1 cellular context compared by ENCODE assay signal in the genomic region with DNA sequence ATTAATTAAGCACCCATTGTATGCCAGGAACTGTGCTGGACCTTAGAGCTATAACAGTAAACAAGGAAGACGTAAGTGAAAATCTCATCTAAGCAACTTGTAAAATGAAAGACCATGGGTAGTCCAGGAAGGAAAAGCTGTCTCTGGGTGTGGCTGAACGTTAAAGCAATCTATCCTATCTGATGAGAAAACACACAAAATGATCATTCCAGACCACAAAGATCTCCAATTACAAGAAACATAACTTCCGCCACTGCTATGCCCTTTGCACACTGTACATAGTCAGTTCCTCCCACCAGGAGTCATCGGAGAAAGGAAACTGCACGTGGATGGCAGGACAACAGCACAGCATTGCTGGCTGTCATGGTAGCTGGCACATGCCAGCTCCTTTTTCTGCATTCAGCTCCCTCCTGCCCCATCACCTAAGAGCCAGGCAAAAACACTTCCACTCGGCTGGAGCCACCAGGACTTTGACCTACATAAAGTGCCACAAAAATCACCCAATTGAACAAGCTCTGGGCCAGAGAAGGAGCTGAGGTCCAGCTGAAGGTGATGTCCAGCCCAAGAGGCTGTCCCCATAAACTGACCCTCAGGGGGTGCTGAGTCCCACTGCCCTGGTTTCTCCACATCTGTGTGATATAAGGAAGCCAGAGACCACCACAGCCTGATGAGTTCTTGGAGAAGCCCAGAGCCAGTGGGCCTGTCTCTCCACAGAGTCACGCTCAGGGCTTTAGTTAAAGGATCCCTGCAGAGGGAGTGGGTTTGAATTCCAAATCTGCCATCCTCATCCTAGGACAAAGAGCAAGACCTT.
TF ChIP-seq lines count a peak whose summit lies in the region.

No MANE protein-coding gene starts in this region.

TF ChIP-seq in HepG2, 621 proteins besides CTCF, POLR2A, EP300 and RAD21 (continued from another document and continues in another):
- TF ChIP-seq, protein P1, sequence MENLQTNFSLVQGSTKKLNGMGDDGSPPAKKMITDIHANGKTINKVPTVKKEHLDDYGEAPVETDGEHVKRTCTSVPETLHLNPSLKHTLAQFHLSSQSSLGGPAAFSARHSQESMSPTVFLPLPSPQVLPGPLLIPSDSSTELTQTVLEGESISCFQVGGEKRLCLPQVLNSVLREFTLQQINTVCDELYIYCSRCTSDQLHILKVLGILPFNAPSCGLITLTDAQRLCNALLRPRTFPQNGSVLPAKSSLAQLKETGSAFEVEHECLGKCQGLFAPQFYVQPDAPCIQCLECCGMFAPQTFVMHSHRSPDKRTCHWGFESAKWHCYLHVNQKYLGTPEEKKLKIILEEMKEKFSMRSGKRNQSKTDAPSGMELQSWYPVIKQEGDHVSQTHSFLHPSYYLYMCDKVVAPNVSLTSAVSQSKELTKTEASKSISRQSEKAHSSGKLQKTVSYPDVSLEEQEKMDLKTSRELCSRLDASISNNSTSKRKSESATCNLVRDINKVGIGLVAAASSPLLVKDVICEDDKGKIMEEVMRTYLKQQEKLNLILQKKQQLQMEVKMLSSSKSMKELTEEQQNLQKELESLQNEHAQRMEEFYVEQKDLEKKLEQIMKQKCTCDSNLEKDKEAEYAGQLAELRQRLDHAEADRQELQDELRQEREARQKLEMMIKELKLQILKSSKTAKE (CRISPR knock-in tag; IDR thresholded peaks at IDR 0.05; ENCODE audit: borderline replicate concordance): peak; percentile 58; the same call in 1 of the 2 replicates
- TF ChIP-seq HMG20A (CRISPR knock-in tag; IDR thresholded peaks at IDR 0.05; ENCODE audit: borderline replicate concordance) (peak; percentile 76; the same call in 1 of the 2 replicates), TMF1 (CRISPR knock-in tag; IDR thresholded peaks at IDR 0.05; ENCODE audit: low read depth) (no peak), GATAD2A (CRISPR knock-in tag; IDR thresholded peaks at IDR 0.05) (peak; percentile 96), ZNF414 (CRISPR knock-in tag; IDR thresholded peaks at IDR 0.05) (no peak), ZNF761 (CRISPR knock-in tag; conservative IDR thresholded peaks at IDR 0.05) (peak; percentile 76), CAMTA2 (CRISPR knock-in tag; IDR thresholded peaks at IDR 0.05; ENCODE audit: borderline replicate concordance) (no peak), KDM6A (CRISPR knock-in tag; IDR thresholded peaks at IDR 0.05; ENCODE audit: low read depth) (peak; percentile 22), PHF21A (CRISPR knock-in tag; IDR thresholded peaks at IDR 0.05) (peak; percentile 34; the same call in 1 of the 2 replicates), MLXIP (CRISPR knock-in tag; IDR thresholded peaks at IDR 0.05; ENCODE audit: borderline replicate concordance) (peak; percentile 59; the same call in 1 of the 2 replicates), MXD4 (CRISPR knock-in tag; IDR thresholded peaks at IDR 0.05) (peak; percentile 94), KLF9 (CRISPR knock-in tag; IDR thresholded peaks at IDR 0.05; ENCODE audit: low read depth) (0 out of 2 replicates have a peak, but pooled peaks have one; percentile 76), MED13 (CRISPR knock-in tag; IDR thresholded peaks at IDR 0.05) (0 out of 2 replicates have a peak, but pooled peaks have one; percentile 82), ARNTL (CRISPR knock-in tag; IDR thresholded peaks at IDR 0.05) (peak; percentile 92), ZNF124 (CRISPR knock-in tag; IDR thresholded peaks at IDR 0.05) (0 out of 2 replicates have a peak, but pooled peaks have one; percentile 65), ZBTB33 (CRISPR knock-in tag; IDR thresholded peaks at IDR 0.05) (peak; percentile 72), AKAP8 (CRISPR knock-in tag; IDR thresholded peaks at IDR 0.05) (0 out of 2 replicates have a peak, but pooled peaks have one; percentile 24), MEF2D (CRISPR knock-in tag; IDR thresholded peaks at IDR 0.05) (peak; percentile 71; the same call in 1 of the 2 replicates), ZMAT3 (CRISPR knock-in tag; conservative IDR thresholded peaks at IDR 0.05) (peak; percentile 89), BRCA1 (CRISPR knock-in tag; IDR thresholded peaks at IDR 0.05) (0 out of 2 replicates have a peak, but pooled peaks have one; percentile 48), GZF1 (CRISPR knock-in tag; IDR thresholded peaks at IDR 0.05) (no peak), ZNF138 (CRISPR knock-in tag; IDR thresholded peaks at IDR 0.05; ENCODE audit: low read depth) (peak; percentile 56; the same call in 1 of the 2 replicates), ZSCAN21 (CRISPR knock-in tag; IDR thresholded peaks at IDR 0.05; ENCODE audit: borderline replicate concordance) (peak; percentile 46; the same call in 1 of the 2 replicates), KLF12 (CRISPR knock-in tag; IDR thresholded peaks at IDR 0.05; ENCODE audit: borderline replicate concordance) (0 out of 2 replicates have a peak, but pooled peaks have one; percentile 43), RARA (CRISPR knock-in tag; IDR thresholded peaks at IDR 0.05) (peak; percentile 84), JUNB (CRISPR knock-in tag; IDR thresholded peaks at IDR 0.05; ENCODE audit: borderline replicate concordance) (peak; percentile 36; the same call in 1 of the 2 replicates), ZNF589 (CRISPR knock-in tag; conservative IDR thresholded peaks at IDR 0.05) (0 out of 2 replicates have a peak, but pooled peaks have one; percentile 68), ETS1 (CRISPR knock-in tag; IDR thresholded peaks at IDR 0.05) (no peak), MXD3 (CRISPR knock-in tag; IDR thresholded peaks at IDR 0.05) (peak; percentile 56; the same call in 1 of the 2 replicates), NAIF1 (CRISPR knock-in tag; IDR thresholded peaks at IDR 0.05; ENCODE audit: borderline replicate concordance) (no peak), ZSCAN20 (CRISPR knock-in tag; IDR thresholded peaks at IDR 0.05; ENCODE audit: borderline replicate concordance) (peak; percentile 46; the same call in 1 of the 2 replicates), ARID2 (CRISPR knock-in tag; IDR thresholded peaks at IDR 0.05; ENCODE audit: borderline replicate concordance) (0 out of 2 replicates have a peak, but pooled peaks have one; percentile 79), EED (CRISPR knock-in tag; IDR thresholded peaks at IDR 0.05) (no peak; the same call in 1 of the 2 replicates), DMAP1 (CRISPR knock-in tag; IDR thresholded peaks at IDR 0.05) (peak; percentile 71), NR2C2 (CRISPR knock-in tag; IDR thresholded peaks at IDR 0.05; ENCODE audit: borderline replicate concordance) (peak; percentile 62), POLR2G (IDR thresholded peaks at IDR 0.05; ENCODE audit: low read depth, low read length) (peak; percentile 60)
- TF ChIP-seq, protein P2, sequence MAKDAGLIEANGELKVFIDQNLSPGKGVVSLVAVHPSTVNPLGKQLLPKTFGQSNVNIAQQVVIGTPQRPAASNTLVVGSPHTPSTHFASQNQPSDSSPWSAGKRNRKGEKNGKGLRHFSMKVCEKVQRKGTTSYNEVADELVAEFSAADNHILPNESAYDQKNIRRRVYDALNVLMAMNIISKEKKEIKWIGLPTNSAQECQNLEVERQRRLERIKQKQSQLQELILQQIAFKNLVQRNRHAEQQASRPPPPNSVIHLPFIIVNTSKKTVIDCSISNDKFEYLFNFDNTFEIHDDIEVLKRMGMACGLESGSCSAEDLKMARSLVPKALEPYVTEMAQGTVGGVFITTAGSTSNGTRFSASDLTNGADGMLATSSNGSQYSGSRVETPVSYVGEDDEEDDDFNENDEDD (CRISPR knock-in tag; IDR thresholded peaks at IDR 0.05; ENCODE audit: borderline replicate concordance): peak; percentile 94; the same call in 1 of the 2 replicates
- TF ChIP-seq, protein P3, sequence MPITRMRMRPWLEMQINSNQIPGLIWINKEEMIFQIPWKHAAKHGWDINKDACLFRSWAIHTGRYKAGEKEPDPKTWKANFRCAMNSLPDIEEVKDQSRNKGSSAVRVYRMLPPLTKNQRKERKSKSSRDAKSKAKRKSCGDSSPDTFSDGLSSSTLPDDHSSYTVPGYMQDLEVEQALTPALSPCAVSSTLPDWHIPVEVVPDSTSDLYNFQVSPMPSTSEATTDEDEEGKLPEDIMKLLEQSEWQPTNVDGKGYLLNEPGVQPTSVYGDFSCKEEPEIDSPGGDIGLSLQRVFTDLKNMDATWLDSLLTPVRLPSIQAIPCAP (CRISPR knock-in tag; IDR thresholded peaks at IDR 0.05; ENCODE audit: low read depth): 0 out of 2 replicates have a peak, but pooled peaks have one; percentile 39
- TF ChIP-seq, protein P4, sequence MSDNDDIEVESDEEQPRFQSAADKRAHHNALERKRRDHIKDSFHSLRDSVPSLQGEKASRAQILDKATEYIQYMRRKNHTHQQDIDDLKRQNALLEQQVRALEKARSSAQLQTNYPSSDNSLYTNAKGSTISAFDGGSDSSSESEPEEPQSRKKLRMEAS (IDR thresholded peaks at IDR 0.05): peak; percentile 99
- TF ChIP-seq, protein P5, sequence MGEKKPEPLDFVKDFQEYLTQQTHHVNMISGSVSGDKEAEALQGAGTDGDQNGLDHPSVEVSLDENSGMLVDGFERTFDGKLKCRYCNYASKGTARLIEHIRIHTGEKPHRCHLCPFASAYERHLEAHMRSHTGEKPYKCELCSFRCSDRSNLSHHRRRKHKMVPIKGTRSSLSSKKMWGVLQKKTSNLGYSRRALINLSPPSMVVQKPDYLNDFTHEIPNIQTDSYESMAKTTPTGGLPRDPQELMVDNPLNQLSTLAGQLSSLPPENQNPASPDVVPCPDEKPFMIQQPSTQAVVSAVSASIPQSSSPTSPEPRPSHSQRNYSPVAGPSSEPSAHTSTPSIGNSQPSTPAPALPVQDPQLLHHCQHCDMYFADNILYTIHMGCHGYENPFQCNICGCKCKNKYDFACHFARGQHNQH (CRISPR knock-in tag; IDR thresholded peaks at IDR 0.05): peak; percentile 82; the same call in 1 of the 2 replicates
- TF ChIP-seq, protein P6, sequence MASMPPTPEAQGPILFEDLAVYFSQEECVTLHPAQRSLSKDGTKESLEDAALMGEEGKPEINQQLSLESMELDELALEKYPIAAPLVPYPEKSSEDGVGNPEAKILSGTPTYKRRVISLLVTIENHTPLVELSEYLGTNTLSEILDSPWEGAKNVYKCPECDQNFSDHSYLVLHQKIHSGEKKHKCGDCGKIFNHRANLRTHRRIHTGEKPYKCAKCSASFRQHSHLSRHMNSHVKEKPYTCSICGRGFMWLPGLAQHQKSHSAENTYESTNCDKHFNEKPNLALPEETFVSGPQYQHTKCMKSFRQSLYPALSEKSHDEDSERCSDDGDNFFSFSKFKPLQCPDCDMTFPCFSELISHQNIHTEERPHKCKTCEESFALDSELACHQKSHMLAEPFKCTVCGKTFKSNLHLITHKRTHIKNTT (CRISPR knock-in tag; IDR thresholded peaks at IDR 0.05): no peak
- TF ChIP-seq, protein P7, sequence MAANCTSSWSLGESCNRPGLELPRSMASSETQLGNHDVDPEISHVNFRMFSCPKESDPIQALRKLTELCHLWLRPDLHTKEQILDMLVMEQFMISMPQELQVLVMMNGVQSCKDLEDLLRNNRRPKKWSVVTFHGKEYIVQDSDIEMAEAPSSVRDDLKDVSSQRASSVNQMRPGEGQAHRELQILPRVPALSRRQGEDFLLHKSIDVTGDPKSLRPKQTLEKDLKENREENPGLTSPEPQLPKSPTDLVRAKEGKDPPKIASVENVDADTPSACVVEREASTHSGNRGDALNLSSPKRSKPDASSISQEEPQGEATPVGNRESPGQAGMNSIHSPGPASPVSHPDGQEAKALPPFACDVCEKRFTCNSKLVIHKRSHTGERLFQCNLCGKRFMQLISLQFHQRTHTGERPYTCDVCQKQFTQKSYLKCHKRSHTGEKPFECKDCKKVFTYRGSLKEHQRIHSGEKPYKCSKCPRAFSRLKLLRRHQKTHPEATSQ (CRISPR knock-in tag; IDR thresholded peaks at IDR 0.05; ENCODE audit: borderline replicate concordance): 0 out of 2 replicates have a peak, but pooled peaks have one; percentile 18
